In genomic region chr11:10352911-10353550, GRCh38 we compare ENCODE assay signal across 1 cellular context.
TF ChIP-seq lines count a peak whose summit lies in the region.

No MANE protein-coding gene starts in this region.

TF ChIP-seq in WTC11, 78 proteins besides CTCF, POLR2A, EP300 and RAD21:
- TF ChIP-seq ZNF263 (CRISPR knock-in tag; IDR thresholded peaks at IDR 0.05; ENCODE audit: low read depth) = no peak
- TF ChIP-seq ZNF512 (CRISPR knock-in tag; IDR thresholded peaks at IDR 0.05; ENCODE audit: borderline replicate concordance) = 0 out of 2 replicates have a peak, but pooled peaks have one; percentile 55
- TF ChIP-seq KAT7 (CRISPR knock-in tag; IDR thresholded peaks at IDR 0.05; ENCODE audit: borderline replicate concordance) = no peak
